1 cellular context compared by ENCODE assay signal in the genomic region with DNA sequence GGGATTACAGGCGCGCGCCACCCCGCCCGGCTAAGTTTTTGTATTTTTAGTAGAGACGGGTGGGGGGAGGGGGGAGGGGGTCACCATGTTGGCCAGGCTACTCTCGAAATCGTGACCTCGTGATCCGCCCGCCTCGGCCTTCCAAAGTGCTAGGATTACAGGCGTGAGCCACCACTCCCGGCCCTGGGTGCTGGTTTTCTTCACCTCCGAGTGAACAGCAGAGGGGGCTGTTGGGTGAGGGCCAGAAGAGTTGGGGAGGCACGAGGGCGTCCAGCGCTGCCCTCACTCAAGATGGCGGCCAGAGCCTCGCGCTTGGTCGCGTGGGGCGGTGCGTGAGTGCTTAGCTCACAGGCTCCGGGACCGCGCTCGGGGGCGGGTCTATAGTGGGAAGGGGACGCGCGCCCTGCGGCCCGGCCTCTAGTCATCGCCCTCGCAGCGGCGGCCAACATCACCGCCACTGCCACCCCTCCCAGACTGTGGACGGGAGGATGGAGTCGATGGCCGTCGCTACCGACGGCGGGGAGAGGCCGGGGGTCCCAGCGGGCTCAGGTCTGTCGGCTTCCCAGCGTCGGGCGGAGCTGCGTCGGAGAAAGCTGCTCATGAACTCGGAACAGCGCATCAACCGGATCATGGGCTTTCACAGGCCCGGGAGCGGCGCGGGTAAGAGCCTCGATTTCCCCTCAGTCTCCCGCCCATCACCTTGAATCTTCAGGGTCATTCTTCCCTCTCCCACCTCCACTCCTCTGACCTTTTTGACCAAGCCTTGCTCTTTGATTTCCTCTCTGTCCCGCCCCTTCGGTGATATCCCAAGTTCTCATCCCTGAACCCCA.
A peak's percentile ranks its signal among the peaks of the same experiment; 100 is the strongest.
TF ChIP-seq lines count a peak whose summit lies in the region.

A gene (plus strand): TSS at position 416 of the 830 bp plus-strand sequence. CDS start 73 bp downstream, at position 489.

TF ChIP-seq in K562, 482 proteins besides CTCF, POLR2A, EP300 and RAD21 (continued from another document and continues in another):
- TF ChIP-seq, protein P1, sequence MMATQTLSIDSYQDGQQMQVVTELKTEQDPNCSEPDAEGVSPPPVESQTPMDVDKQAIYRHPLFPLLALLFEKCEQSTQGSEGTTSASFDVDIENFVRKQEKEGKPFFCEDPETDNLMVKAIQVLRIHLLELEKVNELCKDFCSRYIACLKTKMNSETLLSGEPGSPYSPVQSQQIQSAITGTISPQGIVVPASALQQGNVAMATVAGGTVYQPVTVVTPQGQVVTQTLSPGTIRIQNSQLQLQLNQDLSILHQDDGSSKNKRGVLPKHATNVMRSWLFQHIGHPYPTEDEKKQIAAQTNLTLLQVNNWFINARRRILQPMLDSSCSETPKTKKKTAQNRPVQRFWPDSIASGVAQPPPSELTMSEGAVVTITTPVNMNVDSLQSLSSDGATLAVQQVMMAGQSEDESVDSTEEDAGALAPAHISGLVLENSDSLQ (IDR thresholded peaks at IDR 0.05), result no peak
- TF ChIP-seq PML (IDR thresholded peaks at IDR 0.05; ENCODE audit: low read length), result peak; percentile 60; the same call in 1 of the 2 replicates
- TF ChIP-seq, protein P2, sequence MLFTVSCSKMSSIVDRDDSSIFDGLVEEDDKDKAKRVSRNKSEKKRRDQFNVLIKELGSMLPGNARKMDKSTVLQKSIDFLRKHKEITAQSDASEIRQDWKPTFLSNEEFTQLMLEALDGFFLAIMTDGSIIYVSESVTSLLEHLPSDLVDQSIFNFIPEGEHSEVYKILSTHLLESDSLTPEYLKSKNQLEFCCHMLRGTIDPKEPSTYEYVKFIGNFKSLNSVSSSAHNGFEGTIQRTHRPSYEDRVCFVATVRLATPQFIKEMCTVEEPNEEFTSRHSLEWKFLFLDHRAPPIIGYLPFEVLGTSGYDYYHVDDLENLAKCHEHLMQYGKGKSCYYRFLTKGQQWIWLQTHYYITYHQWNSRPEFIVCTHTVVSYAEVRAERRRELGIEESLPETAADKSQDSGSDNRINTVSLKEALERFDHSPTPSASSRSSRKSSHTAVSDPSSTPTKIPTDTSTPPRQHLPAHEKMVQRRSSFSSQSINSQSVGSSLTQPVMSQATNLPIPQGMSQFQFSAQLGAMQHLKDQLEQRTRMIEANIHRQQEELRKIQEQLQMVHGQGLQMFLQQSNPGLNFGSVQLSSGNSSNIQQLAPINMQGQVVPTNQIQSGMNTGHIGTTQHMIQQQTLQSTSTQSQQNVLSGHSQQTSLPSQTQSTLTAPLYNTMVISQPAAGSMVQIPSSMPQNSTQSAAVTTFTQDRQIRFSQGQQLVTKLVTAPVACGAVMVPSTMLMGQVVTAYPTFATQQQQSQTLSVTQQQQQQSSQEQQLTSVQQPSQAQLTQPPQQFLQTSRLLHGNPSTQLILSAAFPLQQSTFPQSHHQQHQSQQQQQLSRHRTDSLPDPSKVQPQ (CRISPR knock-in tag; IDR thresholded peaks at IDR 0.05; ENCODE audit: borderline replicate concordance), result no peak
- TF ChIP-seq, protein P3, sequence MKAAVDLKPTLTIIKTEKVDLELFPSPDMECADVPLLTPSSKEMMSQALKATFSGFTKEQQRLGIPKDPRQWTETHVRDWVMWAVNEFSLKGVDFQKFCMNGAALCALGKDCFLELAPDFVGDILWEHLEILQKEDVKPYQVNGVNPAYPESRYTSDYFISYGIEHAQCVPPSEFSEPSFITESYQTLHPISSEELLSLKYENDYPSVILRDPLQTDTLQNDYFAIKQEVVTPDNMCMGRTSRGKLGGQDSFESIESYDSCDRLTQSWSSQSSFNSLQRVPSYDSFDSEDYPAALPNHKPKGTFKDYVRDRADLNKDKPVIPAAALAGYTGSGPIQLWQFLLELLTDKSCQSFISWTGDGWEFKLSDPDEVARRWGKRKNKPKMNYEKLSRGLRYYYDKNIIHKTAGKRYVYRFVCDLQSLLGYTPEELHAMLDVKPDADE (conservative IDR thresholded peaks at IDR 0.05; ENCODE audit: control insufficient read depth, low read depth, low read length), result peak; percentile 91
- no peak for TF ChIP-seq GATA2 (CRISPR knock-in tag; IDR thresholded peaks at IDR 0.05)
- TF ChIP-seq, protein P4, sequence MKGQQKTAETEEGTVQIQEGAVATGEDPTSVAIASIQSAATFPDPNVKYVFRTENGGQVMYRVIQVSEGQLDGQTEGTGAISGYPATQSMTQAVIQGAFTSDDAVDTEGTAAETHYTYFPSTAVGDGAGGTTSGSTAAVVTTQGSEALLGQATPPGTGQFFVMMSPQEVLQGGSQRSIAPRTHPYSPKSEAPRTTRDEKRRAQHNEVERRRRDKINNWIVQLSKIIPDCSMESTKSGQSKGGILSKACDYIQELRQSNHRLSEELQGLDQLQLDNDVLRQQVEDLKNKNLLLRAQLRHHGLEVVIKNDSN (CRISPR knock-in tag; IDR thresholded peaks at IDR 0.05), result peak; percentile 92
- peak in 1 of 2 experiments; percentile 54; a peak in 1 of 4 replicates for TF ChIP-seq TBL1XR1 (IDR thresholded peaks at IDR 0.05; ENCODE audit: low read length in 2 of 2)
- TF ChIP-seq BRD4 (IDR thresholded peaks at IDR 0.05), result no peak
- TF ChIP-seq ZNF143 (CRISPR knock-in tag; IDR thresholded peaks at IDR 0.05), result no peak
- TF ChIP-seq, protein P5, sequence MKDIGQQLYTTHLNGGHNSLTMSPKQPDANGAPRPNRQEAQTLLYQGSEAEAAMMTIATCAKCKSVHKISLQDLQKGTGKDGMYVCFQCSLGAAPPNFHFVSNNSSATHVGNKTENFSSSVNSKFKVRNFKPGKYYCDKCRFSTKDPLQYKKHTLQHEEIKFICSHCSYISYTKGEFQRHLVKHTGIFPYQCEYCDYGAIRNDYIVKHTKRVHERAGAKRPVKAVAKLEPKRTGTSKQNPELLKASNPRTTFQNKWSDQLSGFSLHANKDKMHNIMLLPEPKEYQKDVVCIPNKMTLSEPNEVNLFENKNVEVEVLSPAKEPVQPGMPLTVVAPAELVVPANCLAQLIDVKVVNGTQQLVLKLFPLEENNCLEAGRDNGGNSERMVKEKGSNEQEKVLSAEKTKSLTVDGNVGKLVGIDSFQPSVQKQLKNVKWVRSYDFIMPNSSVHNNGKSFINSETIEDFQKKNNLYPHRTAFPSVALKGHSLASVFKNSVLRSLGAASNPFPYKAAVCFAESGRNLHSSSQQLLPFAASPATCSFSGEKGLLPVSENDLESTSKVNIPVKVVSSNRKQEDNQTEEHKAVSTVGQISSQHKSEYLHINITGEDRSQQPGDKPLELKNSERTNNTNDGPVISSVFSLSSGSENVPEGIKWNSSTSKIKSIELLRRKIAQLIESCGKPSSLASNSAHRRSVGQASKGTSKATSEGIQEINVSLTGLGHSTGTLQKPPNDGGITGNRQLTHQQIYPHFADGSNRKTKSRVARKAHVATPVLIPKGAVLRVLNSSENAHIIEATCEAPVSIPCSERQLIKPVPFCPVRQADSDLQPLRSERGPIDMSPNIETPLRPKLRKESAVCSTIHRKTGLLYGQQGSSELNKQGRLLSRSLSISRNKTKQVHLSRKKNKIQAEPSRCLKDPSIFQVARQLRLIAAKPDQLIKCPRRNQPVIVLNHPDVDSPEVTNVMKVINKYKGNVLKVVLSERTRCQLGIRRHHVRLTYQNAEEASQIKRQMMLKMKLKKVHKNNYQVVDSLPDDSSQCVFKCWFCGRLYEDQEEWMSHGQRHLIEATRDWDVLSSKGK (CRISPR knock-in tag; IDR thresholded peaks at IDR 0.05), result no peak
- TF ChIP-seq, protein P6, sequence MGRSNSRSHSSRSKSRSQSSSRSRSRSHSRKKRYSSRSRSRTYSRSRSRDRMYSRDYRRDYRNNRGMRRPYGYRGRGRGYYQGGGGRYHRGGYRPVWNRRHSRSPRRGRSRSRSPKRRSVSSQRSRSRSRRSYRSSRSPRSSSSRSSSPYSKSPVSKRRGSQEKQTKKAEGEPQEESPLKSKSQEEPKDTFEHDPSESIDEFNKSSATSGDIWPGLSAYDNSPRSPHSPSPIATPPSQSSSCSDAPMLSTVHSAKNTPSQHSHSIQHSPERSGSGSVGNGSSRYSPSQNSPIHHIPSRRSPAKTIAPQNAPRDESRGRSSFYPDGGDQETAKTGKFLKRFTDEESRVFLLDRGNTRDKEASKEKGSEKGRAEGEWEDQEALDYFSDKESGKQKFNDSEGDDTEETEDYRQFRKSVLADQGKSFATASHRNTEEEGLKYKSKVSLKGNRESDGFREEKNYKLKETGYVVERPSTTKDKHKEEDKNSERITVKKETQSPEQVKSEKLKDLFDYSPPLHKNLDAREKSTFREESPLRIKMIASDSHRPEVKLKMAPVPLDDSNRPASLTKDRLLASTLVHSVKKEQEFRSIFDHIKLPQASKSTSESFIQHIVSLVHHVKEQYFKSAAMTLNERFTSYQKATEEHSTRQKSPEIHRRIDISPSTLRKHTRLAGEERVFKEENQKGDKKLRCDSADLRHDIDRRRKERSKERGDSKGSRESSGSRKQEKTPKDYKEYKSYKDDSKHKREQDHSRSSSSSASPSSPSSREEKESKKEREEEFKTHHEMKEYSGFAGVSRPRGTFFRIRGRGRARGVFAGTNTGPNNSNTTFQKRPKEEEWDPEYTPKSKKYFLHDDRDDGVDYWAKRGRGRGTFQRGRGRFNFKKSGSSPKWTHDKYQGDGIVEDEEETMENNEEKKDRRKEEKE (IDR thresholded peaks at IDR 0.05; ENCODE audit: borderline replicate concordance in 1 of 2, control insufficient read depth in 1 of 2, low read depth in 2 of 2, low read length in 1 of 2), result no peak
- TF ChIP-seq ZNF707 (CRISPR knock-in tag; conservative IDR thresholded peaks at IDR 0.05), result 0 out of 2 replicates have a peak, but pooled peaks have one; percentile 20
- TF ChIP-seq, protein P7, sequence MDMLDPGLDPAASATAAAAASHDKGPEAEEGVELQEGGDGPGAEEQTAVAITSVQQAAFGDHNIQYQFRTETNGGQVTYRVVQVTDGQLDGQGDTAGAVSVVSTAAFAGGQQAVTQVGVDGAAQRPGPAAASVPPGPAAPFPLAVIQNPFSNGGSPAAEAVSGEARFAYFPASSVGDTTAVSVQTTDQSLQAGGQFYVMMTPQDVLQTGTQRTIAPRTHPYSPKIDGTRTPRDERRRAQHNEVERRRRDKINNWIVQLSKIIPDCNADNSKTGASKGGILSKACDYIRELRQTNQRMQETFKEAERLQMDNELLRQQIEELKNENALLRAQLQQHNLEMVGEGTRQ (CRISPR knock-in tag; IDR thresholded peaks at IDR 0.05), result peak; percentile 87
- peak; percentile 95 for TF ChIP-seq EP400 (IDR thresholded peaks at IDR 0.05)
- no peak for TF ChIP-seq HNRNPUL1 (IDR thresholded peaks at IDR 0.05; ENCODE audit: low read length)
- TF ChIP-seq, protein P8, sequence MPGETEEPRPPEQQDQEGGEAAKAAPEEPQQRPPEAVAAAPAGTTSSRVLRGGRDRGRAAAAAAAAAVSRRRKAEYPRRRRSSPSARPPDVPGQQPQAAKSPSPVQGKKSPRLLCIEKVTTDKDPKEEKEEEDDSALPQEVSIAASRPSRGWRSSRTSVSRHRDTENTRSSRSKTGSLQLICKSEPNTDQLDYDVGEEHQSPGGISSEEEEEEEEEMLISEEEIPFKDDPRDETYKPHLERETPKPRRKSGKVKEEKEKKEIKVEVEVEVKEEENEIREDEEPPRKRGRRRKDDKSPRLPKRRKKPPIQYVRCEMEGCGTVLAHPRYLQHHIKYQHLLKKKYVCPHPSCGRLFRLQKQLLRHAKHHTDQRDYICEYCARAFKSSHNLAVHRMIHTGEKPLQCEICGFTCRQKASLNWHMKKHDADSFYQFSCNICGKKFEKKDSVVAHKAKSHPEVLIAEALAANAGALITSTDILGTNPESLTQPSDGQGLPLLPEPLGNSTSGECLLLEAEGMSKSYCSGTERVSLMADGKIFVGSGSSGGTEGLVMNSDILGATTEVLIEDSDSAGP (CRISPR knock-in tag; IDR thresholded peaks at IDR 0.05), result peak; percentile 72; the same call in 1 of the 2 replicates
- peak; percentile 89 for TF ChIP-seq ATF1 (CRISPR knock-in tag; IDR thresholded peaks at IDR 0.05)
- peak; percentile 98 for TF ChIP-seq ATF1 (tag; IDR thresholded peaks at IDR 0.05)
- peak; percentile 95 for TF ChIP-seq L3MBTL2 (IDR thresholded peaks at IDR 0.05)
- no peak for TF ChIP-seq ZNF140 (CRISPR knock-in tag; IDR thresholded peaks at IDR 0.05)
- no peak for TF ChIP-seq HOXB6 (CRISPR knock-in tag; IDR thresholded peaks at IDR 0.05; ENCODE audit: borderline replicate concordance)
- TF ChIP-seq YY1 (IDR thresholded peaks at IDR 0.05; ENCODE audit: borderline replicate concordance in 1 of 3, control insufficient read depth in 1 of 3, extremely low read depth in 1 of 3, insufficient read depth in 3 of 3, insufficient read length in 1 of 3, insufficient replicate concordance in 2 of 3, low read depth in 1 of 3, low read length in 2 of 3), result peak; percentile 99 to 100 (median 99)
- TF ChIP-seq, protein P9, sequence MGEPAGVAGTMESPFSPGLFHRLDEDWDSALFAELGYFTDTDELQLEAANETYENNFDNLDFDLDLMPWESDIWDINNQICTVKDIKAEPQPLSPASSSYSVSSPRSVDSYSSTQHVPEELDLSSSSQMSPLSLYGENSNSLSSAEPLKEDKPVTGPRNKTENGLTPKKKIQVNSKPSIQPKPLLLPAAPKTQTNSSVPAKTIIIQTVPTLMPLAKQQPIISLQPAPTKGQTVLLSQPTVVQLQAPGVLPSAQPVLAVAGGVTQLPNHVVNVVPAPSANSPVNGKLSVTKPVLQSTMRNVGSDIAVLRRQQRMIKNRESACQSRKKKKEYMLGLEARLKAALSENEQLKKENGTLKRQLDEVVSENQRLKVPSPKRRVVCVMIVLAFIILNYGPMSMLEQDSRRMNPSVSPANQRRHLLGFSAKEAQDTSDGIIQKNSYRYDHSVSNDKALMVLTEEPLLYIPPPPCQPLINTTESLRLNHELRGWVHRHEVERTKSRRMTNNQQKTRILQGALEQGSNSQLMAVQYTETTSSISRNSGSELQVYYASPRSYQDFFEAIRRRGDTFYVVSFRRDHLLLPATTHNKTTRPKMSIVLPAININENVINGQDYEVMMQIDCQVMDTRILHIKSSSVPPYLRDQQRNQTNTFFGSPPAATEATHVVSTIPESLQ (CRISPR knock-in tag; IDR thresholded peaks at IDR 0.05), result peak; percentile 38; the same call in 1 of the 2 replicates
- TF ChIP-seq ZNF121 (CRISPR knock-in tag; conservative IDR thresholded peaks at IDR 0.05), result no peak
- TF ChIP-seq CBX1 (IDR thresholded peaks at IDR 0.05; ENCODE audit: low read depth), result peak; percentile 91
- no peak for TF ChIP-seq HDGF (IDR thresholded peaks at IDR 0.05)
- TF ChIP-seq NUFIP1 (IDR thresholded peaks at IDR 0.05; ENCODE audit: partially characterized antibody), result peak; percentile 41
- TF ChIP-seq, protein P10, sequence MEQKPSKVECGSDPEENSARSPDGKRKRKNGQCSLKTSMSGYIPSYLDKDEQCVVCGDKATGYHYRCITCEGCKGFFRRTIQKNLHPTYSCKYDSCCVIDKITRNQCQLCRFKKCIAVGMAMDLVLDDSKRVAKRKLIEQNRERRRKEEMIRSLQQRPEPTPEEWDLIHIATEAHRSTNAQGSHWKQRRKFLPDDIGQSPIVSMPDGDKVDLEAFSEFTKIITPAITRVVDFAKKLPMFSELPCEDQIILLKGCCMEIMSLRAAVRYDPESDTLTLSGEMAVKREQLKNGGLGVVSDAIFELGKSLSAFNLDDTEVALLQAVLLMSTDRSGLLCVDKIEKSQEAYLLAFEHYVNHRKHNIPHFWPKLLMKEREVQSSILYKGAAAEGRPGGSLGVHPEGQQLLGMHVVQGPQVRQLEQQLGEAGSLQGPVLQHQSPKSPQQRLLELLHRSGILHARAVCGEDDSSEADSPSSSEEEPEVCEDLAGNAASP (IDR thresholded peaks at IDR 0.05), result no peak
- peak; percentile 53; the same call in 1 of the 2 replicates for TF ChIP-seq CBX5 (IDR thresholded peaks at IDR 0.05; ENCODE audit: borderline replicate concordance, low read depth)
- no peak for TF ChIP-seq HNRNPK (IDR thresholded peaks at IDR 0.05; ENCODE audit: low read depth, low read length, poor library complexity, severe bottlenecking)
- TF ChIP-seq, protein P11, sequence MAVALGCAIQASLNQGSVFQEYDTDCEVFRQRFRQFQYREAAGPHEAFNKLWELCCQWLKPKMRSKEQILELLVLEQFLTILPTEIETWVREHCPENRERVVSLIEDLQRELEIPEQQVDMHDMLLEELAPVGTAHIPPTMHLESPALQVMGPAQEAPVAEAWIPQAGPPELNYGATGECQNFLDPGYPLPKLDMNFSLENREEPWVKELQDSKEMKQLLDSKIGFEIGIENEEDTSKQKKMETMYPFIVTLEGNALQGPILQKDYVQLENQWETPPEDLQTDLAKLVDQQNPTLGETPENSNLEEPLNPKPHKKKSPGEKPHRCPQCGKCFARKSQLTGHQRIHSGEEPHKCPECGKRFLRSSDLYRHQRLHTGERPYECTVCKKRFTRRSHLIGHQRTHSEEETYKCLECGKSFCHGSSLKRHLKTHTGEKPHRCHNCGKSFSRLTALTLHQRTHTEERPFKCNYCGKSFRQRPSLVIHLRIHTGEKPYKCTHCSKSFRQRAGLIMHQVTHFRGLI (CRISPR knock-in tag; IDR thresholded peaks at IDR 0.05), result no peak
